8 cellular contexts compared by ENCODE assay signal in the genomic region with DNA sequence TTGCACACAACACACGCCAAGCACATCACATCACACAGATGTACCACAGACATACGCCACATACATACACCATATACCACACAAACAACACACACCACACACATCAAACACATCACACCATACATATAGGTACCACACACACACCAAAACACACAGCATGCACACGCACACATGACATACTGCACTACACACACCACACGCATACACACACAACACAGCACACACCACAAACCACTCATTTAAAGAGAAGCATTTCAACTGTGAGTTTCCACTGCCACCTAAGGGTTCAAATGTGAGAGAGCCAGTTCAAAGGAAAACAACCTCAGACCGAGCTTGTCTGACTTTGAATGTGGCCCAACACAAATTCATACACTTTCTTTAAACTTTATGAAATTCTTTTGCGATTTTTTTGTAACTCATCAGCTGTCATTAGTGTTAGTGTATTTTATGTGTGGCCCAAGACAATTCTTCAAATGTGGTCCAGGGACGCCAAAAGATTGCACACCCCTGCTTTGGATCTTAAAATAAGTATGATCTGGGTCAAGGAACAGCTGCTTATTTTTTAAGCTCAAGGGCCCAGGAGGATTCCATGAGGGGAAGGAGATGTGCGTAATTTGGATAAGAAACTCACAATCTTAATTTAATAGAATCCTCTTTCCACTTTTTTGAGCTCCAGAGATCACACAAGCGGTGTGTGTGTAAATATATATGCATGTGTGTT.
A peak's percentile ranks its signal among the peaks of the same experiment; 100 is the strongest.
DNase-seq lines count a peak whose midpoint lies in the region; ATAC-seq, FAIRE-seq and TF ChIP-seq lines count a peak whose summit lies in the region.

No MANE protein-coding gene starts in this region.

- H3K9me3 ChIP-seq in A549 (no peaks in the 10 kb centered on the region), HEK293 (ENCODE audit: control insufficient read depth, insufficient read depth, low read depth, low read length) (no peaks in the 10 kb centered on the region), OCI-LY1 (ENCODE audit: low read length) (no peaks in the 10 kb centered on the region), cardiac muscle cell (ENCODE audit: low read depth) (no peaks in the 10 kb centered on the region)

- H2AFZ ChIP-seq in OCI-LY1 (ENCODE audit: low read length), result no peak overlapping the region

- no peak overlapping the region for H3K27ac Mint-ChIP-seq in stimulated activated naive B cell treated with anti-CD40 and anti-IgM and Interleukin-4, amounts not matched to agents 10 μg/mL and 1 μg/mL and 100 μg/mL, for 72 hours

- no peak overlapping the region for H3K4me2 ChIP-seq in A549
- H3K4me2 ChIP-seq in OCI-LY1 (ENCODE audit: low read length), result no peak overlapping the region

- H3K4me3 Mint-ChIP-seq in stimulated activated naive B cell treated with anti-CD40 and anti-IgM and Interleukin-4, amounts not matched to agents 10 μg/mL and 1 μg/mL and 100 μg/mL, for 72 hours, result no peak overlapping the region

- H3K4me3 ChIP-seq in A549 (no peak overlapping the region), HEK293 (ENCODE audit: low read depth, low read length) (no peak overlapping the region), OCI-LY1 (ENCODE audit: low read depth, low read length, poor library complexity, severe bottlenecking) (no peak overlapping the region), cardiac muscle cell (no peak overlapping the region)

- H3K4me1 ChIP-seq in A549 (no peaks in the 10 kb centered on the region), HEK293 (ENCODE audit: control insufficient read depth, insufficient read depth, low read length) (no peaks in the 10 kb centered on the region; the same call in 1 of the 2 replicates), OCI-LY1 (ENCODE audit: insufficient read depth, low read length, severe bottlenecking) (no peaks in the 10 kb centered on the region), cardiac muscle cell (ENCODE audit: low read depth) (peaks cover 19% of the 10 kb centered on the region)

- no peaks in the 10 kb centered on the region for H3K79me2 ChIP-seq in OCI-LY1 (ENCODE audit: insufficient read depth, low read length)

- FAIRE-seq in A549 (lab: Jason Lieb, UNC) (peak; percentile 61), RCC 7860 (lab: Jason Lieb, UNC) (no peak)

- H3K27me3 ChIP-seq in OCI-LY1 (ENCODE audit: insufficient read depth, low read length) (no peaks in the 10 kb centered on the region), cardiac muscle cell (no peaks in the 10 kb centered on the region)

- H3K9ac ChIP-seq in OCI-LY1 (ENCODE audit: low read length), result no peak overlapping the region

- H3K27me3 Mint-ChIP-seq in stimulated activated naive B cell treated with anti-CD40 and anti-IgM and Interleukin-4, amounts not matched to agents 10 μg/mL and 1 μg/mL and 100 μg/mL, for 72 hours, result peaks cover 0 to 6% of the 10 kb centered on the region in 2 donors

- ATAC-seq in A549 (peak in 1 of 2 experiments; percentile 42; a peak in 1 of 6 replicates), omental fat pad (ENCODE audit: low FRiP score) (no peak)
- peak; percentile 35 to 54 for ATAC-seq in stimulated activated naive B cell treated with anti-CD40 and anti-IgM and Interleukin-4, amounts not matched to agents 10 μg/mL and 1 μg/mL and 100 μg/mL, for 72 hours (replicated peaks)

- H3K4me1 Mint-ChIP-seq in stimulated activated naive B cell treated with anti-CD40 and anti-IgM and Interleukin-4, amounts not matched to agents 10 μg/mL and 1 μg/mL and 100 μg/mL, for 72 hours, result peaks cover 4 to 7% of the 10 kb centered on the region in 2 donors

- no peaks in the 10 kb centered on the region for H4K20me1 ChIP-seq in OCI-LY1 (ENCODE audit: insufficient read depth, low read length)

- H3K9me2 ChIP-seq in OCI-LY1 (ENCODE audit: low read depth, low read length), result no peaks in the 10 kb centered on the region

- peak; percentile 64 for TF ChIP-seq CTCF in A549 (IDR thresholded peaks at IDR 0.05)
- TF ChIP-seq CTCF in HEK293 (tag by site-specific recombination; IDR thresholded peaks at IDR 0.05), result peak; percentile 89
- TF ChIP-seq CTCF in OCI-LY1 (IDR thresholded peaks at IDR 0.05; ENCODE audit: low read length), result peak; percentile 13; the same call in 1 of the 2 replicates
- TF ChIP-seq CTCF in cardiac muscle cell (IDR thresholded peaks at IDR 0.05; ENCODE audit: low read depth, low read length), result peak; percentile 39
- TF ChIP-seq CTCF in omental fat pad (IDR thresholded peaks at IDR 0.05), result no peak

- no peaks in the 10 kb centered on the region for H3K36me3 Mint-ChIP-seq in stimulated activated naive B cell treated with anti-CD40 and anti-IgM and Interleukin-4, amounts not matched to agents 10 μg/mL and 1 μg/mL and 100 μg/mL, for 72 hours

- CTCF ChIA-PET in A549 (lab: Yijun Ruan, JAX) (interaction anchor here (0.6 to 9.1 kb wide), 32 partner anchors 9 to 523 kb away, joined by 3 to 371 read pairs (median 4); partner anchors contain the start of gene GADD45G), HEK293 (lab: Yijun Ruan, JAX) (interaction anchor here (0.6 to 5.1 kb wide), 35 partner anchors 11 to 753 kb away, joined by 3 to 234 read pairs (median 4); partner anchors contain the start of gene GADD45G)

- H3K9me3 Mint-ChIP-seq in stimulated activated naive B cell treated with anti-CD40 and anti-IgM and Interleukin-4, amounts not matched to agents 10 μg/mL and 1 μg/mL and 100 μg/mL, for 72 hours, result no peaks in the 10 kb centered on the region

- DNase-seq in A549 (ENCODE audit: low read depth in 1 of 2, low spot score in 1 of 2) (peak in 1 of 2 experiments; percentile 48), cardiac muscle cell (ENCODE audit: low read depth in 1 of 2, low spot score in 1 of 2) (peak; percentile 36 to 44), SW 1271 (lab: John Stamatoyannopoulos, UW) (no peak), omental fat pad (ENCODE audit: low spot score) (no peak), RCC 7860 (ENCODE audit: low spot score) (no peak)
- no peak for DNase-seq in stimulated activated naive B cell treated with anti-CD40 and anti-IgM and Interleukin-4, amounts not matched to agents 10 μg/mL and 1 μg/mL and 100 μg/mL, for 72 hours

- no peaks in the 10 kb centered on the region for H3K36me3 ChIP-seq in HEK293 (ENCODE audit: control insufficient read depth in 2 of 2, insufficient read depth in 1 of 2, low read length in 2 of 2)
- no peaks in the 10 kb centered on the region for H3K36me3 ChIP-seq in OCI-LY1 (ENCODE audit: insufficient read depth, low read length)
- no peaks in the 10 kb centered on the region for H3K36me3 ChIP-seq in cardiac muscle cell

- no peaks in the 10 kb centered on the region for H3F3A ChIP-seq in OCI-LY1 (ENCODE audit: insufficient read depth, low read length)

- no peak for TF ChIP-seq POLR2A in A549 (IDR thresholded peaks at IDR 0.05; ENCODE audit: low read length)

- 48% methylated on average over 9 of the region's 9 CpGs for WGBS in A549 (ENCODE audit: missing lambda C conversion rate)

- TF ChIP-seq EP300 in A549 (IDR thresholded peaks at IDR 0.05), result no peak

- POLR2A ChIA-PET in A549 (lab: Yijun Ruan, JAX) (interaction anchor here (1.7 kb wide), 1 partner anchor 497 kb away, joined by 4 read pairs; no protein-coding TSS in a partner anchor), HEK293 (lab: Yijun Ruan, JAX) (interaction anchor here (0.8 to 3.8 kb wide), 4 partner anchors 493 to 501 kb away, joined by 3 to 45 read pairs (median 4); partner anchors contain the start of gene GADD45G)

- peak; percentile 84 to 87 for TF ChIP-seq RAD21 in A549 (conservative IDR thresholded peaks at IDR 0.05 in 1 of 2, IDR thresholded peaks at IDR 0.05 in 1 of 2)

- H3K27ac ChIP-seq in A549 (no peak overlapping the region), HEK293 (ENCODE audit: extremely low read depth, low read depth, low read length) (no peak overlapping the region), OCI-LY1 (ENCODE audit: low read depth, low read length, poor library complexity, severe bottlenecking) (no peak overlapping the region), cardiac muscle cell (peak overlapping the region; percentile 3)

TF ChIP-seq in A549, 52 proteins besides CTCF, POLR2A, EP300 and RAD21:
- peak; percentile 85 for TF ChIP-seq SMC3 (IDR thresholded peaks at IDR 0.05)
- TF ChIP-seq, protein P1, sequence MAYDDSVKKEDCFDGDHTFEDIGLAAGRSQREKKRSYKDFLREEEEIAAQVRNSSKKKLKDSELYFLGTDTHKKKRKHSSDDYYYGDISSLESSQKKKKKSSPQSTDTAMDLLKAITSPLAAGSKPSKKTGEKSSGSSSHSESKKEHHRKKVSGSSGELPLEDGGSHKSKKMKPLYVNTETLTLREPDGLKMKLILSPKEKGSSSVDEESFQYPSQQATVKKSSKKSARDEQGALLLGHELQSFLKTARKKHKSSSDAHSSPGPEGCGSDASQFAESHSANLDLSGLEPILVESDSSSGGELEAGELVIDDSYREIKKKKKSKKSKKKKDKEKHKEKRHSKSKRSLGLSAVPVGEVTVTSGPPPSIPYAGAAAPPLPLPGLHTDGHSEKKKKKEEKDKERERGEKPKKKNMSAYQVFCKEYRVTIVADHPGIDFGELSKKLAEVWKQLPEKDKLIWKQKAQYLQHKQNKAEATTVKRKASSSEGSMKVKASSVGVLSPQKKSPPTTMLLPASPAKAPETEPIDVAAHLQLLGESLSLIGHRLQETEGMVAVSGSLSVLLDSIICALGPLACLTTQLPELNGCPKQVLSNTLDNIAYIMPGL (CRISPR knock-in tag; IDR thresholded peaks at IDR 0.05; ENCODE audit: borderline replicate concordance), result no peak

TF ChIP-seq in HEK293, 187 proteins besides CTCF, POLR2A, EP300 and RAD21 (continues in another document):
- TF ChIP-seq ZNF2 (tag by site-specific recombination; IDR thresholded peaks at IDR 0.05) (0 out of 2 replicates have a peak, but pooled peaks have one; percentile 51), GLIS2 (tag by site-specific recombination; IDR thresholded peaks at IDR 0.05) (no peak), ZNF654 (tag by site-specific recombination; IDR thresholded peaks at IDR 0.05; ENCODE audit: low read depth) (peak; percentile 72), ZNF18 (tag by site-specific recombination; IDR thresholded peaks at IDR 0.05) (peak; percentile 23; the same call in 1 of the 2 replicates), SCRT2 (tag by site-specific recombination; IDR thresholded peaks at IDR 0.05) (no peak)

Comparison
In these comparisons a context has a peak if more than half of its experiments do, and no peak if none do; other contexts are left out.
1. DNase-seq: peak in cardiac muscle cell (2 of 2); none in stimulated activated naive B cell treated with anti-CD40 and anti-IgM and Interleukin-4, amounts not matched to agents 10 μg/mL and 1 μg/mL and 100 μg/mL, for 72 hours (single experiment), SW 1271 (0 of 2), omental fat pad (single experiment) and RCC 7860 (single experiment).
2. CTCF ChIP-seq: peak in A549 (single experiment), HEK293 (single experiment), OCI-LY1 (single experiment) and cardiac muscle cell (single experiment); none in omental fat pad (0 of 3).
3. Of the 5 proteins assayed by ChIP-seq in both HEK293 and A549: peak only in HEK293: none; only in A549: none; in both: CTCF; in neither: 4.